Comparison of ENCODE assay signal across 21 cellular contexts in genomic region chr15:68362537-68363126, GRCh38.
DNase-seq lines count a peak whose midpoint lies in the region; ATAC-seq, FAIRE-seq and TF ChIP-seq lines count a peak whose summit lies in the region.
"Had no signal": no experiment of that assay in that cellular context is flagged by ENCODE, and none has a peak within 500 bp of the region (broad histone marks: within the 10 kb centered on the region; RNA-seq: fewer than 3 reads in every experiment).

No MANE protein-coding gene starts in this region.

- H3K36me3 ChIP-seq in HEK293 (ENCODE audit: control insufficient read depth in 2 of 2, insufficient read depth in 1 of 2, low read length in 2 of 2) (no peaks in the 10 kb centered on the region), IMR-90 (ENCODE audit: control insufficient read depth, insufficient read depth, low read length) (peaks cover 6% of the 10 kb centered on the region), K562 (ENCODE audit: control insufficient read depth, insufficient read depth, low read length) (no peaks in the 10 kb centered on the region), tibial artery (no peaks in the 10 kb centered on the region), brain microvascular endothelial cell (replicated peaks) (peaks cover 36% of the 10 kb centered on the region)
- H3K36me3 ChIP-seq: BLaER1 had no signal

- no peak overlapping the region for H4K8ac ChIP-seq in IMR-90 (ENCODE audit: low read depth in 2 of 2, low read length in 2 of 2)

- CTCF ChIA-PET in HEK293 (lab: Yijun Ruan, JAX) (no interaction called here), IMR-90 (lab: Yijun Ruan, JAX) (no interaction called here), K562 (lab: Yijun Ruan, JAX; ENCODE audit: low intra/inter-chr PET ratio) (no interaction called here)

- no peak overlapping the region for H3K4ac ChIP-seq in IMR-90 (ENCODE audit: low read depth, low read length)

- in situ Hi-C loops in IMR-90 (cut with MboI; ENCODE audit: low sequenced_read_pairs) = no loop called here
- in situ Hi-C loops in K562 (cut with MboI) = no loop called here
- in situ Hi-C loops in brain microvascular endothelial cell (cut with HindIII; ENCODE audit: low pct_ligation_motif_present, low sequenced_read_pairs) = no loop called here

- H4K20me1 ChIP-seq in IMR-90 (ENCODE audit: insufficient read depth, low read length) (no peaks in the 10 kb centered on the region), K562 (replicated peaks; ENCODE audit: control insufficient read depth, insufficient read depth, low read length) (no peaks in the 10 kb centered on the region)
- H4K20me1 ChIP-seq: BLaER1 had no signal

- no peak overlapping the region for H4K5ac ChIP-seq in IMR-90 (ENCODE audit: low read depth, low read length)

- H3K14ac ChIP-seq in IMR-90 (replicated peaks; ENCODE audit: low read depth, low read length) = no peak overlapping the region

- no peak overlapping the region for H3K18ac ChIP-seq in IMR-90 (ENCODE audit: low read depth, low read length)

- ATAC-seq in IMR-90 (ENCODE audit: low read depth) (no peak), K562 (no peak)
- ATAC-seq: HCT116 had no signal

- WGBS in IMR-90 (ENCODE audit: extremely low coverage in 2 of 2, insufficient read length in 1 of 2), 2 experiments = 83 to 100% methylated on average over 1 of the region's 1 CpG
- whole genome bisulfite sequencing in K562 (ENCODE audit: insufficient coverage, low coverage, missing lambda C conversion rate) = 0% methylated on average over 1 of the region's 1 CpG

- H3K27ac ChIP-seq in HEK293 (ENCODE audit: extremely low read depth, low read depth, low read length) = no peak overlapping the region
- H3K27ac ChIP-seq in IMR-90 (ENCODE audit: insufficient read depth, low read length) = no peak overlapping the region
- no peak overlapping the region for H3K27ac ChIP-seq in K562 (ENCODE audit: extremely low read depth, low read depth, low read length)
- H3K27ac ChIP-seq in tibial artery = peak overlapping the region; percentile 82 to 90
- H3K27ac ChIP-seq in brain microvascular endothelial cell = no peak overlapping the region
- H3K27ac ChIP-seq: BLaER1, GM23248 had no signal

- no peak overlapping the region for H2BK20ac ChIP-seq in IMR-90 (ENCODE audit: low read depth, low read length)

- no peak for TF ChIP-seq EP300 in K562 (IDR thresholded peaks at IDR 0.05; ENCODE audit: low read length)

- no peak for TF ChIP-seq RAD21 in IMR-90 (IDR thresholded peaks at IDR 0.05; ENCODE audit: low read length)
- no peak for TF ChIP-seq RAD21 in K562 (CRISPR knock-in tag; conservative IDR thresholded peaks at IDR 0.05 in 1 of 2, IDR thresholded peaks at IDR 0.05 in 1 of 2)

- dilution Hi-C loops in IMR-90 (cut with HindIII; ENCODE audit: low sequenced_read_pairs, unreplicated experiment) = no loop called here

- H3K9me3 ChIP-seq in HEK293 (ENCODE audit: control insufficient read depth, insufficient read depth, low read depth, low read length) (no peaks in the 10 kb centered on the region), IMR-90 (ENCODE audit: control insufficient read depth, insufficient read depth, low read length) (no peaks in the 10 kb centered on the region), K562 (replicated peaks; ENCODE audit: control insufficient read depth, insufficient read depth, low read depth, low read length) (no peaks in the 10 kb centered on the region), tibial artery (no peaks in the 10 kb centered on the region)
- H3K9me3 ChIP-seq: BLaER1 had no signal

- TF ChIP-seq CTCF in HEK293 (tag by site-specific recombination; IDR thresholded peaks at IDR 0.05) = no peak
- no peak for TF ChIP-seq CTCF in IMR-90 (conservative IDR thresholded peaks at IDR 0.05; ENCODE audit: low read depth, low read length)
- no peak for TF ChIP-seq CTCF in K562 (IDR thresholded peaks at IDR 0.05 in 2 of 3, conservative IDR thresholded peaks at IDR 0.05 in 1 of 3; ENCODE audit: insufficient read depth in 2 of 3, low read depth in 1 of 3, low read length in 3 of 3)
- TF ChIP-seq CTCF in tibial artery (IDR thresholded peaks at IDR 0.05) = no peak
- no peak for TF ChIP-seq CTCF in brain microvascular endothelial cell (IDR thresholded peaks at IDR 0.05; ENCODE audit: low read depth, low read length, missing control alignments)

- no peaks in the 10 kb centered on the region for H3K27me3 ChIP-seq in IMR-90 (ENCODE audit: control insufficient read depth, insufficient read depth, low read length)
- peaks cover 14 to 45% of the 10 kb centered on the region in 2 experiments; a peak in 4 of 5 replicates for H3K27me3 ChIP-seq in K562 (ENCODE audit: control insufficient read depth in 2 of 2, insufficient read depth in 2 of 2, low read length in 2 of 2)
- H3K27me3 ChIP-seq in tibial artery = no peaks in the 10 kb centered on the region
- H3K27me3 ChIP-seq in brain microvascular endothelial cell (replicated peaks) = no peaks in the 10 kb centered on the region
- H3K27me3 ChIP-seq: BLaER1 had no signal

- H3K4me2 ChIP-seq in IMR-90 (ENCODE audit: low read depth, low read length) (no peak overlapping the region), K562 (ENCODE audit: insufficient read depth, low read length) (no peak overlapping the region)
- H3K4me2 ChIP-seq: BLaER1 had no signal

- BruUV-seq in IMR-90 (replicated peaks; lab: Mats Ljungman, UMichigan) (TSS peak; percentile 19), K562 (replicated peaks; lab: Mats Ljungman, UMichigan) (no TSS peak)

- FAIRE-seq in K562 (lab: Jason Lieb, UNC) = no peak
- FAIRE-seq: G401.6, GM12892, GM18507, H54 had no signal

- H4K91ac ChIP-seq in IMR-90 (ENCODE audit: insufficient read depth, low read depth, low read length) = no peak overlapping the region

- H2AFZ ChIP-seq in IMR-90 (replicated peaks; ENCODE audit: low read length, poor library complexity) (no peak overlapping the region), K562 (ENCODE audit: low read depth, low read length) (no peak overlapping the region)
- H2AFZ ChIP-seq: GM23248 had no signal

- H2AK5ac ChIP-seq in IMR-90 (ENCODE audit: low read depth, low read length) = no peak overlapping the region

- no peaks in the 10 kb centered on the region for H3K79me2 ChIP-seq in K562 (ENCODE audit: control insufficient read depth, insufficient read depth, low read length)

- POLR2A ChIA-PET in HEK293 (lab: Yijun Ruan, JAX) (no interaction called here), IMR-90 (lab: Charles Lee; ENCODE audit: unreplicated experiment) (no interaction called here), K562 (lab: Yijun Ruan, JAX) (no interaction called here)

- H2BK5ac ChIP-seq in IMR-90 (ENCODE audit: low read depth, low read length, poor library complexity, severe bottlenecking) = peak overlapping the region; percentile 44

- H3K9me1 ChIP-seq in IMR-90 (ENCODE audit: insufficient read depth, low read length) (peaks cover 8% of the 10 kb centered on the region; the same call in 1 of the 2 replicates), K562 (ENCODE audit: control insufficient read depth, insufficient read depth, low read length) (no peaks in the 10 kb centered on the region)

- no peaks in the 10 kb centered on the region for H3K79me1 ChIP-seq in IMR-90 (ENCODE audit: low read depth in 1 of 2, low read length in 2 of 2)

- no peak overlapping the region for H2BK15ac ChIP-seq in IMR-90 (ENCODE audit: low read depth, low read length)

- TF ChIP-seq POLR2A in IMR-90 (IDR thresholded peaks at IDR 0.05; ENCODE audit: low read depth, low read length) = no peak
- TF ChIP-seq POLR2A in K562 (conservative IDR thresholded peaks at IDR 0.05) = no peak

- H2BK120ac ChIP-seq in IMR-90 (ENCODE audit: low read depth, low read length) = no peak overlapping the region

- DNase-seq in IMR-90 (no peak), K562 (ENCODE audit: extremely low read depth in 1 of 4, low spot score in 3 of 4) (no peak), tibial artery (no peak), brain microvascular endothelial cell (no peak), posterior cingulate gyrus (no peak)
- no peak for DNase-seq in activated effector memory CD4-positive, alpha-beta T cell treated with anti-CD3 and anti-CD28 coated beads, Interleukin-2, amount 50 U/mL, for 16 hours
- DNase-seq: 8988T; Calu3; CD4-positive, alpha-beta memory T cell; DMS 273 treated with DMSO at 0.1 percent for 48 hours; DMS53; DND-41; KG1 had no signal

- intact Hi-C loops in IMR-90 (cut with micrococcal nuclease) = no loop called here
- intact Hi-C loops in K562 (cut with micrococcal nuclease) = no loop called here
- intact Hi-C loops in tibial artery (cut with DNase I; ENCODE audit: low total_unique reads) = no loop called here
- intact Hi-C loops in posterior cingulate gyrus (cut with DNase I) = no loop called here

- no peak overlapping the region for H2AK9ac ChIP-seq in IMR-90 (replicated peaks; ENCODE audit: low read depth, low read length, poor library complexity)

- no peak overlapping the region for H3K56ac ChIP-seq in IMR-90 (ENCODE audit: extremely low read depth, insufficient read depth, low read length)

- H3K9ac ChIP-seq in IMR-90 (ENCODE audit: low read depth, low read length) (no peak overlapping the region), K562 (ENCODE audit: insufficient read depth in 1 of 2, low read depth in 2 of 2, low read length in 2 of 2) (no peak overlapping the region)
- H3K9ac ChIP-seq: BLaER1, GM23248 had no signal

- no peak overlapping the region for H3K23ac ChIP-seq in IMR-90 (ENCODE audit: low read depth, low read length)

- H3K4me3 ChIP-seq in HEK293 (ENCODE audit: low read depth, low read length) (no peak overlapping the region), IMR-90 (ENCODE audit: insufficient read depth, low read depth, low read length) (no peak overlapping the region), K562 (no peak overlapping the region), tibial artery (no peak overlapping the region), brain microvascular endothelial cell (ENCODE audit: low read depth, low read length) (no peak overlapping the region)
- H3K4me3 ChIP-seq: BLaER1, GM23248 had no signal

- H3K4me1 ChIP-seq in HEK293 (ENCODE audit: control insufficient read depth, insufficient read depth, low read length) = peaks cover 3% of the 10 kb centered on the region; the same call in 1 of the 2 replicates
- H3K4me1 ChIP-seq in IMR-90 (ENCODE audit: control insufficient read depth, insufficient read depth, low read length) = peaks cover 15% of the 10 kb centered on the region
- no peaks in the 10 kb centered on the region for H3K4me1 ChIP-seq in K562 (replicated peaks in 1 of 2; ENCODE audit: control insufficient read depth in 2 of 2, insufficient read depth in 2 of 2, low read length in 2 of 2)
- H3K4me1 ChIP-seq in tibial artery = peaks cover 0 to 73% (median 60%) of the 10 kb centered on the region in 4 donors

TF ChIP-seq in HEK293, 187 proteins besides CTCF, POLR2A, EP300 and RAD21 (continues in another document):
- no peak for TF ChIP-seq ZNF768 (tag by site-specific recombination; IDR thresholded peaks at IDR 0.05)

TF ChIP-seq in IMR-90, 13 proteins besides CTCF, POLR2A, EP300 and RAD21 (continues in another document):
- TF ChIP-seq MXI1 (IDR thresholded peaks at IDR 0.05; ENCODE audit: borderline replicate concordance, low read depth, low read length) (no peak), SMC3 (IDR thresholded peaks at IDR 0.05; ENCODE audit: low read depth, low read length) (no peak)

TF ChIP-seq in K562, 482 proteins besides CTCF, POLR2A, EP300 and RAD21 (continues in another document):
- TF ChIP-seq MEIS2 (IDR thresholded peaks at IDR 0.05; ENCODE audit: partially characterized antibody) = peak; percentile 53

Comparison
In these comparisons a context has a peak if more than half of its experiments do, and no peak if none do; other contexts are left out.
1. H3K27ac ChIP-seq: peak in tibial artery (2 of 2); none in HEK293 (single experiment), IMR-90 (single experiment), K562 (single experiment) and brain microvascular endothelial cell (single experiment).
2. Of the 44 proteins assayed by ChIP-seq in both K562 and HEK293: peak only in K562: none; only in HEK293: ZBTB17 and ZNF785; in both: none; in neither: 42.